Comparison of ENCODE assay signal across 1 cellular context in genomic region chr2:145800201-145801091, GRCh38.
A peak's percentile ranks its signal among the peaks of the same experiment; 100 is the strongest.
TF ChIP-seq lines count a peak whose summit lies in the region.

No MANE protein-coding gene starts in this region.

TF ChIP-seq in HepG2, 621 proteins besides CTCF, POLR2A, EP300 and RAD21 (continued from another document and continues in another):
- TF ChIP-seq HNF1B (CRISPR knock-in tag; IDR thresholded peaks at IDR 0.05) (peak; percentile 100), TCF7L2 (IDR thresholded peaks at IDR 0.05; ENCODE audit: low read depth, low read length) (peak; percentile 91; the same call in 1 of the 2 replicates), ZNF331 (CRISPR knock-in tag; IDR thresholded peaks at IDR 0.05) (peak; percentile 99), ARNTL (CRISPR knock-in tag; IDR thresholded peaks at IDR 0.05) (0 out of 2 replicates have a peak, but pooled peaks have one; percentile 49), REST (IDR thresholded peaks at IDR 0.05; ENCODE audit: borderline replicate concordance in 1 of 2, low read depth in 1 of 2, low read length in 2 of 2) (peak in 1 of 2 experiments; percentile 90; a peak in 3 of 4 replicates), PHF5A (CRISPR knock-in tag; IDR thresholded peaks at IDR 0.05; ENCODE audit: low read depth, unreplicated experiment) (peak; percentile 98), ISX (CRISPR knock-in tag; conservative IDR thresholded peaks at IDR 0.05) (0 out of 2 replicates have a peak, but pooled peaks have one; percentile 62), IKZF4 (CRISPR knock-in tag; IDR thresholded peaks at IDR 0.05; ENCODE audit: borderline replicate concordance, low read depth, not compliant biosample characterization) (no peak), ZFYVE20 (CRISPR knock-in tag; IDR thresholded peaks at IDR 0.05; ENCODE audit: borderline replicate concordance, low read depth) (no peak), SMARCE1 (IDR thresholded peaks at IDR 0.05; ENCODE audit: borderline replicate concordance) (peak; percentile 34; the same call in 1 of the 2 replicates), ZGPAT (CRISPR knock-in tag; IDR thresholded peaks at IDR 0.05) (peak; percentile 99), MLXIP (CRISPR knock-in tag; IDR thresholded peaks at IDR 0.05; ENCODE audit: borderline replicate concordance) (peak; percentile 60; the same call in 1 of the 2 replicates), ZNF264 (CRISPR knock-in tag; IDR thresholded peaks at IDR 0.05) (peak; percentile 97), MTF1 (CRISPR knock-in tag; IDR thresholded peaks at IDR 0.05) (peak; percentile 28; the same call in 1 of the 2 replicates), KIAA2018 (CRISPR knock-in tag; IDR thresholded peaks at IDR 0.05; ENCODE audit: borderline replicate concordance) (0 out of 2 replicates have a peak, but pooled peaks have one; percentile 65), ZBTB10 (CRISPR knock-in tag; IDR thresholded peaks at IDR 0.05; ENCODE audit: borderline replicate concordance) (peak; percentile 63; the same call in 1 of the 2 replicates), SALL1 (CRISPR knock-in tag; IDR thresholded peaks at IDR 0.05) (peak; percentile 100), ZNF878 (CRISPR knock-in tag; IDR thresholded peaks at IDR 0.05) (peak; percentile 92), ZNF761 (CRISPR knock-in tag; conservative IDR thresholded peaks at IDR 0.05) (0 out of 2 replicates have a peak, but pooled peaks have one; percentile 40), CENPX (CRISPR knock-in tag; IDR thresholded peaks at IDR 0.05) (no peak), NFE2L1 (CRISPR knock-in tag; IDR thresholded peaks at IDR 0.05; ENCODE audit: borderline replicate concordance) (no peak), ZSCAN12 (CRISPR knock-in tag; IDR thresholded peaks at IDR 0.05) (peak; percentile 85; the same call in 1 of the 2 replicates), TOE1 (CRISPR knock-in tag; IDR thresholded peaks at IDR 0.05) (peak; percentile 67; the same call in 1 of the 2 replicates), ZBTB34 (CRISPR knock-in tag; IDR thresholded peaks at IDR 0.05) (peak; percentile 93), GLMP (CRISPR knock-in tag; IDR thresholded peaks at IDR 0.05; ENCODE audit: borderline replicate concordance) (no peak), ZNF367 (CRISPR knock-in tag; IDR thresholded peaks at IDR 0.05; ENCODE audit: borderline replicate concordance) (0 out of 2 replicates have a peak, but pooled peaks have one; percentile 37)
